ENCODE assay signal across 19 cellular contexts in genomic region chr2:98172150-98172765, GRCh38.
"Had no signal": no experiment of that assay in that cellular context is flagged by ENCODE, and none has a peak within 500 bp of the region (broad histone marks: within the 10 kb centered on the region; RNA-seq: fewer than 3 reads in every experiment).

No MANE protein-coding gene starts in this region.

- H3K4me1 ChIP-seq: adrenal gland, gastroesophageal sphincter, lower lobe of right lung, suprapubic skin had no signal

- DNase-seq: activated CD4-positive, alpha-beta T cell treated with anti-CD3 and anti-CD28 coated beads, Interleukin-2, amount 10 ng/mL, durations not matched to agents 24 days and 14 days; activated CD8-positive, alpha-beta memory T cell treated with anti-CD3 and anti-CD28 coated beads for 24 hours; activated effector memory CD4-positive, alpha-beta T cell treated with anti-CD3 and anti-CD28 coated beads, Interleukin-2, amount 50 U/mL, for 16 hours; activated naive CD4-positive, alpha-beta T cell treated with anti-CD3 and anti-CD28 coated beads, Interleukin-2, amount 50 U/mL, for 16 hours; activated T-cell treated with anti-CD3 and anti-CD28 coated beads, Interleukin-2, amount 50 U/mL, for 72 hours; adrenal gland; lower lobe of right lung; midbrain; right cardiac atrium; SHP77; stimulated activated CD4-positive, alpha-beta T cell treated with anti-CD3 and anti-CD28 coated beads, Interleukin-4, amount 100 ng/mL, for 1 hour; stimulated activated naive CD8-positive, alpha-beta T cell treated with anti-CD3 and anti-CD28 coated beads, Interleukin-15, amount 100 ng/mL, for 72 hours; T-cell had no signal

- H3K36me3 Mint-ChIP-seq: T-cell had no signal

- ATAC-seq: activated T-cell treated with anti-CD3 and anti-CD28 coated beads, Interleukin-2, amount 50 U/mL, for 72 hours; gastroesophageal sphincter; lower lobe of right lung; stimulated activated naive CD8-positive, alpha-beta T cell treated with anti-CD3 and anti-CD28 coated beads, Interleukin-15, amount 100 ng/mL, for 72 hours; T-cell had no signal

- H3K27ac ChIP-seq: adrenal gland, coronary artery, gastroesophageal sphincter, lower lobe of right lung, SK-N-MC, suprapubic skin had no signal

- H3K4me3 ChIP-seq: adrenal gland, coronary artery, gastroesophageal sphincter, lower lobe of right lung, SK-N-MC, smooth muscle cell, suprapubic skin had no signal

- H3K27ac Mint-ChIP-seq: activated CD4-positive, alpha-beta T cell treated with anti-CD3 and anti-CD28 coated beads, Interleukin-2, amount 10 ng/mL, durations not matched to agents 24 days and 14 days; activated T-cell treated with anti-CD3 and anti-CD28 coated beads, Interleukin-2, amount 50 U/mL, for 72 hours; nephron; stimulated activated naive CD8-positive, alpha-beta T cell treated with anti-CD3 and anti-CD28 coated beads, Interleukin-15, amount 100 ng/mL, for 72 hours; T-cell had no signal

- H3K4me3 Mint-ChIP-seq: activated CD4-positive, alpha-beta T cell treated with anti-CD3 and anti-CD28 coated beads, Interleukin-2, amount 10 ng/mL, durations not matched to agents 24 days and 14 days; activated T-cell treated with anti-CD3 and anti-CD28 coated beads, Interleukin-2, amount 50 U/mL, for 72 hours; nephron; stimulated activated naive CD8-positive, alpha-beta T cell treated with anti-CD3 and anti-CD28 coated beads, Interleukin-15, amount 100 ng/mL, for 72 hours; T-cell had no signal

- H3K9me3 ChIP-seq: adrenal gland, gastroesophageal sphincter, lower lobe of right lung, suprapubic skin had no signal

- H3K36me3 ChIP-seq: adrenal gland, gastroesophageal sphincter, lower lobe of right lung, suprapubic skin had no signal

- H3K9me3 Mint-ChIP-seq: activated CD4-positive, alpha-beta T cell treated with anti-CD3 and anti-CD28 coated beads, Interleukin-2, amount 10 ng/mL, durations not matched to agents 24 days and 14 days; activated T-cell treated with anti-CD3 and anti-CD28 coated beads, Interleukin-2, amount 50 U/mL, for 72 hours; nephron; stimulated activated naive CD8-positive, alpha-beta T cell treated with anti-CD3 and anti-CD28 coated beads, Interleukin-15, amount 100 ng/mL, for 72 hours had no signal

- H3K4me1 Mint-ChIP-seq: activated CD4-positive, alpha-beta T cell treated with anti-CD3 and anti-CD28 coated beads, Interleukin-2, amount 10 ng/mL, durations not matched to agents 24 days and 14 days; stimulated activated naive CD8-positive, alpha-beta T cell treated with anti-CD3 and anti-CD28 coated beads, Interleukin-15, amount 100 ng/mL, for 72 hours; T-cell had no signal
